ENCODE assay signal across 29 cellular contexts in genomic region chr2:236129935-236130334, GRCh38. TPM values are rescaled to one million over a fixed set of nuclear protein-coding genes. Genes with fewer than 3 reads are reported as not detected.
"Had no signal": no experiment of that assay in that cellular context is flagged by ENCODE, and none has a peak within 500 bp of the region (broad histone marks: within the 10 kb centered on the region; RNA-seq: fewer than 3 reads in every experiment).

No MANE protein-coding gene starts in this region.

- H3K36me3 ChIP-seq: SJSA1 had no signal

- H3K4me1 ChIP-seq: SJSA1 had no signal

- H3K27me3 ChIP-seq: SJSA1 had no signal

- H3K4me3 ChIP-seq: PC-9, SJSA1 had no signal

- H3K27ac ChIP-seq: KMS-11, PC-9, RWPE1, SJSA1 had no signal

- DNase-seq: Karpas-422, KBM-7, MM.1S, MV-4-11, NCI-H1092, NCI-H1105, NCI-H1417 treated with DMSO at 0.1 percent for 48 hours, NCI-H1436 treated with DMSO at 0.1 percent for 48 hours, NCI-H1694 treated with DMSO at 0.1 percent for 48 hours, NCI-H187 treated with DMSO at 0.1 percent for 48 hours, NCI-H2029, NCI-H2081, NCI-H2171 treated with DMSO at 0.1 percent for 48 hours, NCI-H226, NCI-H446 treated with DMSO at 0.1 percent for 48 hours, NCI-H510A, NCI-H526, NCI-H69, NCI-H748 treated with DMSO at 0.1 percent for 48 hours, PC-9, SIG-M5, SK-N-SH, SW 1271 had no signal

- H3K9me3 ChIP-seq: SJSA1, SK-N-SH had no signal

RNA-seq across cellular contexts. Expression of gene GBX2, which starts 38.3 kb away (rescaled TPM):
- total RNA-seq: MCF 10A, OCI-LY7, PC-9, Right ventricle myocardium inferior had no signal
